Comparison of ENCODE assay signal across 28 cellular contexts in the genomic region with DNA sequence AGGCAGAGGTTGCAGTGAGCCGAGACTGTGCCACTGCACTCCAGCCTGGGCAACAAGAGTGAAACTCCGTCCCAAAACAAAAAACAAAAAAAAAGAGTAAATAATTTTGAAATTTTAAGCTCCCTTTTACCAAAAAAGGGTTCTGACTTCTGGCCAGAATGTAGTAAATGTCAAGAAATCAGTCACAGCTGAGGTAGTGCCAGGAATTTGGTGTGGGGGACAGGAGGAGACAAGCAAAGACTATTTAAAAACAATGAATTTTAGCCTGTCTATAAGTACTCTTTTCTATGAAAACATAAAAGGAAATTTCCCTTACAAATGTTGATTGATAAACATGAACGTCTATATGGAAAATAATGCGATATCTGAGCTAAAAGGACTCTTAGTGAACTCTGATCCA.
"Had no signal": no experiment of that assay in that cellular context is flagged by ENCODE, and none has a peak within 500 bp of the region (broad histone marks: within the 10 kb centered on the region; RNA-seq: fewer than 3 reads in every experiment).

No MANE protein-coding gene starts in this region.

- H3K27ac ChIP-seq: colonic mucosa, epithelial cell of prostate, esophagus squamous epithelium, gastrocnemius medialis, heart right ventricle, left lung, lower lobe of right lung had no signal

- ATAC-seq: effector memory CD8-positive, alpha-beta T cell; esophagus mucosa; gastrocnemius medialis; heart right ventricle; left colon; left lung; left ventricle myocardium superior; lower lobe of right lung; mucosa of descending colon had no signal

- H3K4me3 ChIP-seq: colonic mucosa, esophagus squamous epithelium, gastrocnemius medialis, heart right ventricle, left lung, lower lobe of right lung, mucosa of descending colon had no signal

- H3K36me3 ChIP-seq: colonic mucosa, esophagus squamous epithelium, gastrocnemius medialis, heart right ventricle, left lung, lower lobe of right lung had no signal

- H3K27ac Mint-ChIP-seq: dendritic cell treated with granulocyte-macrophage colony-stimulating factor and Interleukin-4, amounts not matched to agents 40 ng/mL and 50 ng/mL, for 4 days; effector memory CD8-positive, alpha-beta T cell; endodermal cell; immature natural killer cell; mesothelial cell of epicardium had no signal

- DNase-seq: colonic mucosa; cortex of kidney; effector CD8-positive, alpha-beta T cell; effector memory CD8-positive, alpha-beta T cell; endodermal cell; erythroblast; esophagus squamous epithelium; foreskin fibroblast; foreskin melanocyte; gastrocnemius medialis; glutamatergic neuron; head of caudate nucleus; heart right ventricle; hippocampal formation; immature natural killer cell; islet precursor cell; kidney; kidney glomerular epithelial cell; left colon; left lung; left ventricle myocardium superior; lower lobe of right lung; mesenchymal stem cell; mucosa of descending colon had no signal

- H3K27me3 Mint-ChIP-seq: dendritic cell treated with granulocyte-macrophage colony-stimulating factor and Interleukin-4, amounts not matched to agents 40 ng/mL and 50 ng/mL, for 4 days; effector memory CD8-positive, alpha-beta T cell had no signal

- H3K9me3 ChIP-seq: colonic mucosa, esophagus squamous epithelium, gastrocnemius medialis, lower lobe of right lung, mucosa of descending colon had no signal

- H3K4me1 ChIP-seq: colonic mucosa, gastrocnemius medialis, heart right ventricle, left lung, lower lobe of right lung had no signal

- H3K4me3 Mint-ChIP-seq: dendritic cell treated with granulocyte-macrophage colony-stimulating factor and Interleukin-4, amounts not matched to agents 40 ng/mL and 50 ng/mL, for 4 days; effector memory CD8-positive, alpha-beta T cell; endodermal cell; immature natural killer cell; mesothelial cell of epicardium had no signal

- H3K4me1 Mint-ChIP-seq: endodermal cell, immature natural killer cell, mesothelial cell of epicardium had no signal

- H3K27me3 ChIP-seq: colonic mucosa, esophagus squamous epithelium, gastrocnemius medialis, heart right ventricle, left lung had no signal
